Comparison of ENCODE assay signal across 11 cellular contexts in genomic region chr1:110439873-110440272, GRCh38. TPM values are rescaled to one million over a fixed set of nuclear protein-coding genes. Genes with fewer than 3 reads are reported as not detected.
"Had no signal": no experiment of that assay in that cellular context is flagged by ENCODE, and none has a peak within 500 bp of the region (broad histone marks: within the 10 kb centered on the region; RNA-seq: fewer than 3 reads in every experiment).

No MANE protein-coding gene starts in this region.

RNA-seq across cellular contexts. Expression of gene PROK1, which starts 11.1 kb away (rescaled TPM):
- total RNA-seq: activated CD4-positive, alpha-beta memory T cell treated with anti-CD3 and anti-CD28 coated beads, Interleukin-2, amount 10 ng/mL, durations not matched to agents 7 days and 5 days; activated CD4-positive, alpha-beta T cell treated with anti-CD3 and anti-CD28 coated beads for 36 hours; activated CD4-positive, alpha-beta T cell treated with anti-CD3 and anti-CD28 coated beads, Interleukin-2, amount 10 ng/mL, durations not matched to agents 7 days and 5 days; activated CD8-positive, alpha-beta memory T cell treated with anti-CD3 and anti-CD28 coated beads, Interleukin-2, amount 10 ng/mL, durations not matched to agents 7 days and 5 days; activated CD8-positive, alpha-beta T cell treated with anti-CD3 and anti-CD28 coated beads, Interleukin-2, amount 10 ng/mL, durations not matched to agents 7 days and 5 days; activated naive CD8-positive, alpha-beta T cell treated with anti-CD3 and anti-CD28 coated beads, Interleukin-2, amount 10 ng/mL, durations not matched to agents 7 days and 5 days; activated T-helper 2 cell treated with anti-CD3 and anti-CD28 coated beads, Interferon-gamma antibody, Interleukin-2, Interleukin-4, amounts not matched to agents 10 μg/mL and 5 μg/mL and 100 μg/mL, durations not matched to agents 14 hours and 24 hours and 36 hours; astrocyte; T-helper 17 cell; T-helper 2 cell treated with Interferon-gamma antibody and Interleukin-4, amounts not matched to agents 100 ng/mL and 5 ng/mL, for 36 hours; WTC11 had no signal
